19 cellular contexts compared by ENCODE assay signal in the genomic region with DNA sequence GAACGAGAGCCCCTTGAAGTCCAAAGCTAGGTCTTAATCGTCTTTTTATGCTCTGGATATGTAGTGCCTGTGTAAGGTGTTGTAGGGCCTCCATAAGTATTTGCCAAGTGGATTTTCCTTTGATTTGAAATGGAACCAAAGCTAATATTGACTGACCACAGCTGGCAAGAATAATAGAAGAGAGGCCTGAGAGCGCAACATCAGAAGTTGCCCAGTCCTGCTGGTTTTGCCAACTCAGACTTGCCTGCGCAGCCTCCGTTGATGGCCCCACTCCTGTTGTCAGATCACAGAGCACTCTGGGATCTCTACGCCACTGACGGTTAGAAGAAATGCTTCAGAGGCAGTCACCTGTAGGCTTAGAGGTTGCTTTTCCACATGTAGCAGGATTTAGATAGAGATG.
"Had no signal": no experiment of that assay in that cellular context is flagged by ENCODE, and none has a peak within 500 bp of the region (broad histone marks: within the 10 kb centered on the region; RNA-seq: fewer than 3 reads in every experiment).

No MANE protein-coding gene starts in this region.

- ATAC-seq: activated T-cell treated with anti-CD3 and anti-CD28 coated beads, Interleukin-2, amount 50 U/mL, for 72 hours; heart right ventricle; left cardiac atrium; naive thymus-derived CD8-positive, alpha-beta T cell; psoas muscle had no signal

- H3K27ac ChIP-seq: cardiac muscle cell, heart right ventricle, psoas muscle, right atrium auricular region, thyroid gland had no signal

- H3K4me3 ChIP-seq: cardiac muscle cell, heart right ventricle, psoas muscle, right atrium auricular region, thyroid gland had no signal

- H3K36me3 ChIP-seq: cardiac muscle cell, heart right ventricle, right atrium auricular region, thyroid gland had no signal

- H3K9me3 ChIP-seq: psoas muscle, thyroid gland had no signal

- H3K27me3 ChIP-seq: cardiac muscle cell, heart right ventricle, right atrium auricular region, thyroid gland had no signal

- H3K4me1 ChIP-seq: heart right ventricle, psoas muscle, right atrium auricular region had no signal

- DNase-seq: activated CD4-positive, alpha-beta T cell treated with anti-CD3 and anti-CD28 coated beads for 4 hours; activated CD4-positive, alpha-beta T cell treated with anti-CD3 and anti-CD28 coated beads, Interleukin-2, amount 50 U/mL, for 48 hours; activated CD4-positive, CD25-positive, alpha-beta regulatory T cell; activated effector memory CD4-positive, alpha-beta T cell treated with Interleukin-2 at 50 U/mL for 16 hours; activated naive CD4-positive, alpha-beta T cell treated with anti-CD3 and anti-CD28 coated beads, Interleukin-2, amount 10 ng/mL, durations not matched to agents 7 days and 5 days; activated T-cell treated with anti-CD3 and anti-CD28 coated beads, Interleukin-2, amount 50 U/mL, for 72 hours; amygdala; effector CD4-positive, alpha-beta T cell; heart right ventricle; islet precursor cell; left cardiac atrium; naive thymus-derived CD8-positive, alpha-beta T cell; psoas muscle; stimulated activated CD4-positive, alpha-beta T cell treated with anti-CD3 and anti-CD28 coated beads, Interleukin-4, amount 100 ng/mL, for 24 hours; stimulated activated naive CD4-positive, alpha-beta T cell treated with Interleukin-2 at 50 U/mL for 16 hours; T-helper 1 cell; thyroid gland had no signal
